ENCODE assay signal across 1 cellular context in the genomic region with DNA sequence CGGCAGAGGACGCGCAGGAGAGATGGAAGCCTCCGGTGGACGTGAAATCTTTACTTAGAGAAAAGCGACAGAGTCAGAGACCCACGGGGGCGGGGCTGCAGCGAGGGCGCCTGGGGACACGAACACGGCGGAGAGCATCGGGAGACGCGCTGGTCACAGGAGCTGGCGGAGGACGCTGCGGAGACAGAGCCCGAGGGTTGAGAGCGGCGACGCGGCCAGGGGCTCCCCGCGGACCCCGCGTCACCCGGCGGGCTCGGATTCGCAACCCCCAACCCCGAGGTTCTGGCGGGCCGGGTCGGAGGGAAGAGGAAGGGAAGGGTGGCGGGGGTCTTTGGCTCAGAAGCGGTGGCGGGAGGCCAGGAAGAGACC.
TF ChIP-seq lines count a peak whose summit lies in the region.

No MANE protein-coding gene starts in this region.

TF ChIP-seq in endothelial cell of umbilical vein, 7 proteins besides CTCF, POLR2A, EP300 and RAD21:
- no peak for TF ChIP-seq JUN (IDR thresholded peaks at IDR 0.05; ENCODE audit: borderline replicate concordance, insufficient read depth, insufficient read length, low read depth)
- peak; percentile 99 for TF ChIP-seq EZH2 (IDR thresholded peaks at IDR 0.05; ENCODE audit: borderline replicate concordance, low read depth, low read length, severe bottlenecking)
TF ChIP-seq in endothelial cell of umbilical vein: peak in this region for 1.
